22 cellular contexts compared by ENCODE assay signal in genomic region chr2:180115675-180116074, GRCh38.
"Had no signal": no experiment of that assay in that cellular context is flagged by ENCODE, and none has a peak within 500 bp of the region (broad histone marks: within the 10 kb centered on the region; RNA-seq: fewer than 3 reads in every experiment).

No MANE protein-coding gene starts in this region.

- H3K4me3 ChIP-seq: lower lobe of right lung, mucosa of descending colon, right lobe of liver, skin epidermis, thyroid gland, upper lobe of right lung had no signal

- H3K4me1 ChIP-seq: lower lobe of right lung, parathyroid adenoma, right lobe of liver, thyroid gland, upper lobe of right lung had no signal

- H3K9me3 ChIP-seq: lower lobe of right lung, mucosa of descending colon, right lobe of liver, thyroid gland, upper lobe of right lung had no signal

- H3K36me3 ChIP-seq: lower lobe of right lung, right lobe of liver, thyroid gland, upper lobe of right lung had no signal

- H2AFZ ChIP-seq: parathyroid adenoma had no signal

- H3K79me2 ChIP-seq: parathyroid adenoma had no signal

- H3K27me3 ChIP-seq: right lobe of liver, thyroid gland, upper lobe of right lung had no signal

- ATAC-seq: activated CD8-positive, alpha-beta T cell treated with anti-CD3 and anti-CD28 coated beads, Interleukin-2, amount 10 ng/mL, durations not matched to agents 7 days and 5 days; left lobe of liver; lower lobe of right lung; mucosa of descending colon; right lobe of liver; upper lobe of right lung had no signal

- DNase-seq: activated CD4-positive, alpha-beta T cell treated with anti-CD3 and anti-CD28 coated beads for 1 hour; activated CD4-positive, alpha-beta T cell treated with anti-CD3 and anti-CD28 coated beads, Interleukin-2, amount 50 U/mL, for 1 hour; activated CD8-positive, alpha-beta T cell treated with anti-CD3 and anti-CD28 coated beads, Interleukin-2, amount 10 ng/mL, durations not matched to agents 7 days and 5 days; activated gamma-delta T cell treated with Interleukin-2 at 50 U/mL for 16 hours; anterior cingulate cortex; cerebellar nuclear complex; cortex of kidney; foreskin melanocyte; lower lobe of right lung; mesendoderm; mucosa of descending colon; nucleus accumbens; right lobe of liver; stimulated activated CD4-positive, alpha-beta T cell treated with anti-CD3 and anti-CD28 coated beads, Interleukin-1b, Interleukin-23, amount 100 ng/mL, for 48 hours; substantia nigra; T-helper 9 cell; thyroid gland; upper lobe of right lung had no signal

- H3K27ac ChIP-seq: epithelial cell of prostate, lower lobe of right lung, parathyroid adenoma, right lobe of liver, skin epidermis, thyroid gland, upper lobe of right lung had no signal
